22 cellular contexts compared by ENCODE assay signal in genomic region chr13:59691501-59692066, GRCh38.
DNase-seq lines count a peak whose midpoint lies in the region; ATAC-seq and TF ChIP-seq lines count a peak whose summit lies in the region.
"Had no signal": no experiment of that assay in that cellular context is flagged by ENCODE, and none has a peak within 500 bp of the region (broad histone marks: within the 10 kb centered on the region; RNA-seq: fewer than 3 reads in every experiment).

No MANE protein-coding gene starts in this region.

- H3K4me1 Mint-ChIP-seq in HFFc6 (ENCODE audit: low read depth): peaks cover 32% of the 10 kb centered on the region
- peaks cover 18% of the 10 kb centered on the region for H3K4me1 Mint-ChIP-seq in chondrocyte (ENCODE audit: low read depth)
- H3K4me1 Mint-ChIP-seq in nephron: peaks cover 25% of the 10 kb centered on the region
- H3K4me1 Mint-ChIP-seq: activated B cell treated with CpG ODN at 0.5 μM for 24 hours; activated naive CD8-positive, alpha-beta T cell treated with anti-CD3 and anti-CD28 coated beads, Interleukin-2, amount 10 ng/mL, durations not matched to agents 7 days and 5 days; B cell had no signal

- no peak for ATAC-seq in GM21360 (IDR thresholded peaks at IDR 0.05; ENCODE audit: unreplicated experiment)
- no peak for ATAC-seq in HG03280 (IDR thresholded peaks at IDR 0.05; ENCODE audit: unreplicated experiment)
- ATAC-seq: K562 had no signal

- no peaks in the 10 kb centered on the region for H3K9me3 Mint-ChIP-seq in HFFc6
- no peaks in the 10 kb centered on the region for H3K9me3 Mint-ChIP-seq in chondrocyte (ENCODE audit: low read depth)
- H3K9me3 Mint-ChIP-seq in nephron: no peaks in the 10 kb centered on the region
- H3K9me3 Mint-ChIP-seq: activated B cell treated with CpG ODN at 0.5 μM for 24 hours; activated CD4-positive, alpha-beta memory T cell treated with anti-CD3 and anti-CD28 coated beads, Interleukin-2, amount 10 ng/mL, durations not matched to agents 7 days and 5 days; activated naive CD8-positive, alpha-beta T cell treated with anti-CD3 and anti-CD28 coated beads, Interleukin-2, amount 10 ng/mL, durations not matched to agents 7 days and 5 days; activated T-helper 1 cell treated with anti-CD3 and anti-CD28 coated beads, Interleukin-12 subunit alpha, Interleukin-12 subunit beta, Interleukin-2, Interleukin-4 antibody, amounts not matched to agents 30 ng/mL and 10 ng/mL and 1 ng/mL, durations not matched to agents 14 hours and 24 hours and 36 hours had no signal

- H3K27ac Mint-ChIP-seq in HFFc6 (peak overlapping the region; percentile 70), chondrocyte (ENCODE audit: unreplicated experiment) (peak overlapping the region; percentile 65), nephron (peak overlapping the region; percentile 20 to 69 (median 52))
- H3K27ac Mint-ChIP-seq: activated B cell treated with CpG ODN at 0.5 μM for 24 hours; activated CD4-positive, alpha-beta memory T cell treated with anti-CD3 and anti-CD28 coated beads, Interleukin-2, amount 10 ng/mL, durations not matched to agents 7 days and 5 days; activated naive CD8-positive, alpha-beta T cell treated with anti-CD3 and anti-CD28 coated beads, Interleukin-2, amount 10 ng/mL, durations not matched to agents 7 days and 5 days; activated T-helper 1 cell treated with anti-CD3 and anti-CD28 coated beads, Interleukin-12 subunit alpha, Interleukin-12 subunit beta, Interleukin-2, Interleukin-4 antibody, amounts not matched to agents 30 ng/mL and 10 ng/mL and 1 ng/mL, durations not matched to agents 14 hours and 24 hours and 36 hours; B cell had no signal

- H3K27me3 Mint-ChIP-seq in HFFc6 (ENCODE audit: insufficient read depth): no peaks in the 10 kb centered on the region
- no peaks in the 10 kb centered on the region for H3K27me3 Mint-ChIP-seq in chondrocyte (ENCODE audit: low read depth)
- H3K27me3 Mint-ChIP-seq in nephron (ENCODE audit: low read depth): no peaks in the 10 kb centered on the region
- H3K27me3 Mint-ChIP-seq: activated B cell treated with CpG ODN at 0.5 μM for 24 hours; activated CD4-positive, alpha-beta memory T cell treated with anti-CD3 and anti-CD28 coated beads, Interleukin-2, amount 10 ng/mL, durations not matched to agents 7 days and 5 days; activated naive CD8-positive, alpha-beta T cell treated with anti-CD3 and anti-CD28 coated beads, Interleukin-2, amount 10 ng/mL, durations not matched to agents 7 days and 5 days; B cell had no signal

- H3K36me3 Mint-ChIP-seq in HFFc6 (ENCODE audit: low read depth) (peaks cover 9% of the 10 kb centered on the region; the same call in 1 of the 2 replicates), chondrocyte (ENCODE audit: low read depth) (peaks cover 2% of the 10 kb centered on the region), nephron (ENCODE audit: low read depth) (no peaks in the 10 kb centered on the region)

- TF ChIP-seq CTCF in AG09319 (IDR thresholded peaks at IDR 0.05; ENCODE audit: low read depth, low read length): no peak
- no peak for TF ChIP-seq CTCF in HFFc6 (IDR thresholded peaks at IDR 0.05)
- TF ChIP-seq CTCF in chondrocyte (IDR thresholded peaks at IDR 0.05): no peak
- no peak for TF ChIP-seq CTCF in nephron (IDR thresholded peaks at IDR 0.05; ENCODE audit: unreplicated experiment in 3 of 3)

- H3K4me3 Mint-ChIP-seq in HFFc6: 0 out of 2 replicates have a peak overlapping the region, but pooled peaks have one; percentile 19
- no peak overlapping the region for H3K4me3 Mint-ChIP-seq in chondrocyte (ENCODE audit: unreplicated experiment)
- no peak overlapping the region for H3K4me3 Mint-ChIP-seq in nephron
- H3K4me3 Mint-ChIP-seq: activated B cell treated with CpG ODN at 0.5 μM for 24 hours; activated CD4-positive, alpha-beta memory T cell treated with anti-CD3 and anti-CD28 coated beads, Interleukin-2, amount 10 ng/mL, durations not matched to agents 7 days and 5 days; activated naive CD8-positive, alpha-beta T cell treated with anti-CD3 and anti-CD28 coated beads, Interleukin-2, amount 10 ng/mL, durations not matched to agents 7 days and 5 days; activated T-helper 1 cell treated with anti-CD3 and anti-CD28 coated beads, Interleukin-12 subunit alpha, Interleukin-12 subunit beta, Interleukin-2, Interleukin-4 antibody, amounts not matched to agents 30 ng/mL and 10 ng/mL and 1 ng/mL, durations not matched to agents 14 hours and 24 hours and 36 hours; B cell had no signal

- DNase-seq in AG09319 (ENCODE audit: extremely low read depth, low read depth) (peak; percentile 18), HFFc6 (no peak), chondrocyte (ENCODE audit: low spot score) (no peak), GM03348 (ENCODE audit: low spot score) (no peak), cerebellum (ENCODE audit: low spot score) (no peak)
- DNase-seq: activated B cell treated with CpG ODN at 0.5 μM for 24 hours; activated CD4-positive, alpha-beta memory T cell treated with anti-CD3 and anti-CD28 coated beads, Interleukin-2, amount 10 ng/mL, durations not matched to agents 7 days and 5 days; activated naive CD8-positive, alpha-beta T cell treated with anti-CD3 and anti-CD28 coated beads, Interleukin-2, amount 10 ng/mL, durations not matched to agents 7 days and 5 days; GF-D8; NCI-H2029 treated with DMSO at 0.1 percent for 48 hours; NCI-H774; nucleus accumbens; SHP77 treated with DMSO at 0.1 percent for 48 hours; stimulated activated CD4-positive, alpha-beta T cell treated with anti-CD3 and anti-CD28 coated beads, Interleukin-2, amount 100 ng/mL, for 48 hours; stomach; T-helper 1 cell had no signal
